ENCODE assay signal across 13 cellular contexts in the genomic region with DNA sequence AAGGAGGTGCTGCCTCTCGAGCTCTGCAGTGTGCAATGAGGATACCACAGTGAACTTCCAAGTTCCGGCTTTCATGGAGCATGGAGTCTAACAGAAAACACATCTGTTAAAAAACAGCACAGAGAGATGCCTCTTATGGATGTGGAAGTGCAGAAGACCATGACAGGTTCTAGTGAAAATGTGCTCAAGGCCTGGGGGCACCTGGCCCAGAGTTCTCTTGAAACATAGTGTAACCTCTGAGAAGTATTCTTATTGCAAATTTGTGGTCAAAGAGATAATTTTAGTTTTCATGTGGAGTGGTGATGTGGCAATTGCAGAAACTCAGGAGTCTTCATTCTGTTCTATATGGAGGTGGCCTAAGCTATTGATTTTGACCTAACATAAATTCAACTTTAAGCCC.
A peak's percentile ranks its signal among the peaks of the same experiment; 100 is the strongest.
DNase-seq lines count a peak whose midpoint lies in the region; ATAC-seq and TF ChIP-seq lines count a peak whose summit lies in the region.
"Had no signal": no experiment of that assay in that cellular context is flagged by ENCODE, and none has a peak within 500 bp of the region (broad histone marks: within the 10 kb centered on the region; RNA-seq: fewer than 3 reads in every experiment).

No MANE protein-coding gene starts in this region.

- no peak for TF ChIP-seq POLR2A in gastrocnemius medialis (IDR thresholded peaks at IDR 0.05)

- DNase-seq in GM12865 (ENCODE audit: low read depth) (peak; percentile 51), H4 (ENCODE audit: low spot score) (no peak), gastrocnemius medialis (no peak), nucleus accumbens (lab: John Stamatoyannopoulos, UW) (no peak)
- DNase-seq: activated T-cell treated with anti-CD3 and anti-CD28 coated beads for 4 hours, mucosa of descending colon, NCI-H1436, thyroid gland had no signal

- H3K79me2 ChIP-seq in OCI-LY3 (ENCODE audit: low read length), result no peaks in the 10 kb centered on the region

- H3K4me1 ChIP-seq in OCI-LY3 (ENCODE audit: low read length), result peaks cover 13% of the 10 kb centered on the region
- peaks cover 4 to 18% of the 10 kb centered on the region in 2 donors for H3K4me1 ChIP-seq in gastrocnemius medialis

- in situ Hi-C loops in gastrocnemius medialis (cut with MboI; ENCODE audit: low sequenced_read_pairs in 4 of 4), result no loop called here

- no peaks in the 10 kb centered on the region for H4K20me1 ChIP-seq in OCI-LY3 (ENCODE audit: insufficient read depth, low read length)

- no peak overlapping the region for H2AFZ ChIP-seq in OCI-LY3 (ENCODE audit: low read depth, low read length)

- H3K4me3 ChIP-seq in GM12865 (ENCODE audit: low read depth, low read length) (no peak overlapping the region), OCI-LY3 (ENCODE audit: low read length) (no peak overlapping the region), gastrocnemius medialis (no peak overlapping the region)
- H3K4me3 ChIP-seq: A549, mucosa of descending colon, thyroid gland had no signal

- TF ChIP-seq CTCF in GM12865 (IDR thresholded peaks at IDR 0.05; ENCODE audit: insufficient read depth, low read depth, low read length, missing control alignments), result no peak
- no peak for TF ChIP-seq CTCF in OCI-LY3 (IDR thresholded peaks at IDR 0.05; ENCODE audit: low read depth, low read length)
- no peak for TF ChIP-seq CTCF in gastrocnemius medialis (IDR thresholded peaks at IDR 0.05 in 4 of 5, conservative IDR thresholded peaks at IDR 0.05 in 1 of 5)

- H3K9ac ChIP-seq in OCI-LY3 (ENCODE audit: low read length), result no peak overlapping the region

- H3K9me3 ChIP-seq in OCI-LY3 (ENCODE audit: insufficient read depth, low read length) (no peaks in the 10 kb centered on the region), gastrocnemius medialis (no peaks in the 10 kb centered on the region)
- H3K9me3 ChIP-seq: A549, mucosa of descending colon, thyroid gland had no signal

- H3K36me3 ChIP-seq in OCI-LY3 (replicated peaks; ENCODE audit: low read depth, low read length) (no peaks in the 10 kb centered on the region), gastrocnemius medialis (no peaks in the 10 kb centered on the region)
- H3K36me3 ChIP-seq: thyroid gland had no signal

- H3K27ac ChIP-seq in OCI-LY3 (ENCODE audit: low read length) (no peak overlapping the region), gastrocnemius medialis (no peak overlapping the region)
- H3K27ac ChIP-seq: A549, thyroid gland had no signal

- intact Hi-C loops in gastrocnemius medialis (cut with DNase I; ENCODE audit: low total_unique reads), result no loop called here

- ATAC-seq in GM21526 (IDR thresholded peaks at IDR 0.05; ENCODE audit: low FRiP score, unreplicated experiment) (peak; percentile 85), HG03095 (IDR thresholded peaks at IDR 0.05; ENCODE audit: unreplicated experiment) (peak; percentile 77), GM21381 (IDR thresholded peaks at IDR 0.05; ENCODE audit: unreplicated experiment) (no peak), gastrocnemius medialis (no peak)
- ATAC-seq: A549, mucosa of descending colon had no signal

- no peaks in the 10 kb centered on the region for H3K27me3 ChIP-seq in OCI-LY3 (ENCODE audit: low read depth, low read length)
- no peaks in the 10 kb centered on the region for H3K27me3 ChIP-seq in gastrocnemius medialis
- H3K27me3 ChIP-seq: thyroid gland had no signal

- peak overlapping the region; percentile 41 for H3K4me2 ChIP-seq in OCI-LY3 (ENCODE audit: low read length)
- H3K4me2 ChIP-seq: A549 had no signal

Comparison
In these comparisons a context has a peak if more than half of its experiments do, and no peak if none do; other contexts are left out.
1. ATAC-seq: peak in GM21526 (single experiment) and HG03095 (single experiment); none in GM21381 (single experiment) and gastrocnemius medialis (0 of 2).